ENCODE assay signal across 8 cellular contexts in genomic region chr17:4833178-4833940, GRCh38. TPM values are rescaled to one million over a fixed set of nuclear protein-coding genes. Genes with fewer than 3 reads are reported as not detected.
DNase-seq lines count a peak whose midpoint lies in the region; ATAC-seq and TF ChIP-seq lines count a peak whose summit lies in the region.

MINK1 (plus strand) TSS chr17:4833340; CDS start chr17:4833584, 244 bp downstream.

- intact Hi-C loops in mucosa of descending colon (cut with DNase I, micrococcal nuclease) = no loop called here

- peaks cover 24% of the 10 kb centered on the region for H3K4me1 ChIP-seq in OCI-LY1 (ENCODE audit: insufficient read depth, low read length, severe bottlenecking)
- peaks cover 23% of the 10 kb centered on the region for H3K4me1 ChIP-seq in mucosa of descending colon (ENCODE audit: low read depth)

- peak within 1 kb of the TSS; percentile 100 for H3K4me2 ChIP-seq in OCI-LY1 (ENCODE audit: low read length)

- no peaks in the 10 kb centered on the region for H3K9me2 ChIP-seq in OCI-LY1 (ENCODE audit: low read depth, low read length)

- H3K27ac ChIP-seq in OCI-LY1 (ENCODE audit: low read depth, low read length, poor library complexity, severe bottlenecking) = no peak within 1 kb of the TSS

- no peaks in the 10 kb centered on the region for H3K27me3 ChIP-seq in OCI-LY1 (ENCODE audit: insufficient read depth, low read length)

- H2AFZ ChIP-seq in OCI-LY1 (ENCODE audit: low read length) = no peak within 1 kb of the TSS

- H3K9ac ChIP-seq in OCI-LY1 (ENCODE audit: low read length) = peak within 1 kb of the TSS; percentile 94

- H3K79me2 ChIP-seq in OCI-LY1 (ENCODE audit: insufficient read depth, low read length) = no peaks in the 10 kb centered on the region; the same call in 1 of the 2 replicates

- no peaks in the 10 kb centered on the region for H4K20me1 ChIP-seq in OCI-LY1 (ENCODE audit: insufficient read depth, low read length)

- H3K4me3 ChIP-seq in OCI-LY1 (ENCODE audit: low read depth, low read length, poor library complexity, severe bottlenecking) (peak within 1 kb of the TSS; percentile 96), mucosa of descending colon (peak within 1 kb of the TSS; percentile 91)

- DNase-seq in Caki2 (ENCODE audit: low read depth) = peak; percentile 95
- peak in 72 of 76 experiments; percentile 40 to 93 (median 86) for DNase-seq in HUDEP-2 (lab: John Stamatoyannopoulos, UW; ENCODE audit: unreplicated experiment in 76 of 76)
- peak; percentile 85 for DNase-seq in activated T-cell treated with anti-CD3 and anti-CD28 coated beads for 24 hours (ENCODE audit: low read depth)
- DNase-seq in epidermal melanocyte (ENCODE audit: insufficient read length, low spot score) = peak; percentile 95
- DNase-seq in mucosa of descending colon = peak; percentile 86 to 95 (median 94)
- peak; percentile 54 to 79 for DNase-seq in stimulated activated CD8-positive, alpha-beta memory T cell treated with anti-CD3 and anti-CD28 coated beads, Interleukin-4, amount 100 ng/mL, for 1 hour (ENCODE audit: low read depth in 2 of 2, low spot score in 1 of 2)

- peaks cover 9% of the 10 kb centered on the region; the same call in 1 of the 2 replicates for H3K36me3 ChIP-seq in OCI-LY1 (ENCODE audit: insufficient read depth, low read length)
- no peaks in the 10 kb centered on the region for H3K36me3 ChIP-seq in mucosa of descending colon (ENCODE audit: low read depth)

- no peaks in the 10 kb centered on the region for H3K9me3 ChIP-seq in OCI-LY1 (ENCODE audit: low read length)
- no peaks in the 10 kb centered on the region for H3K9me3 ChIP-seq in mucosa of descending colon

- in situ Hi-C loops in Caki2 (cut with HindIII; ENCODE audit: low pct_unique_long_range_greater_than_20kb, low sequenced_read_pairs) = no loop called here

- no peaks in the 10 kb centered on the region for H3F3A ChIP-seq in OCI-LY1 (ENCODE audit: insufficient read depth, low read length)

- peak; percentile 78 for ATAC-seq in GM21367 (IDR thresholded peaks at IDR 0.05; ENCODE audit: unreplicated experiment)
- peak; percentile 93 for ATAC-seq in mucosa of descending colon

- TF ChIP-seq CTCF in OCI-LY1 (IDR thresholded peaks at IDR 0.05; ENCODE audit: low read length) (no peak), mucosa of descending colon (IDR thresholded peaks at IDR 0.05) (no peak)

RNA-seq across cellular contexts. Expression of gene MINK1, which starts in this region (rescaled TPM):
- 25.0 and 30.1 TPM in 2 replicates for total RNA-seq in Caki2 (2014; rRNA removed; shearing (Covaris generic); ENCODE audit: low replicate concordance)
- total RNA-seq in mucosa of descending colon = 100 to 1,000 TPM; 140 to 227 (median 170) TPM
